In genomic region chr14:23009483-23009938, GRCh38 we compare ENCODE assay signal across 7 cellular contexts. TPM values are rescaled to one million over a fixed set of nuclear protein-coding genes. Genes with fewer than 3 reads are reported as not detected.
DNase-seq lines count a peak whose midpoint lies in the region; ATAC-seq and TF ChIP-seq lines count a peak whose summit lies in the region.

No MANE protein-coding gene starts in this region.

- no peak for TF ChIP-seq CTCF in fibroblast of villous mesenchyme (IDR thresholded peaks at IDR 0.05; ENCODE audit: insufficient read depth, low read depth, low read length)
- TF ChIP-seq CTCF in spleen (IDR thresholded peaks at IDR 0.05 in 8 of 11, conservative IDR thresholded peaks at IDR 0.05 in 3 of 11) = no peak

- no peak for ATAC-seq in GM19023 (IDR thresholded peaks at IDR 0.05; ENCODE audit: unreplicated experiment)

- no peaks in the 10 kb centered on the region for H3K9me3 ChIP-seq in SK-N-MC (ENCODE audit: low read depth, low read length)
- H3K9me3 ChIP-seq in spleen = no peaks in the 10 kb centered on the region

- H3K4me1 ChIP-seq in spleen = peaks cover 16 to 48% (median 36%) of the 10 kb centered on the region in 6 donors

- H3K9ac ChIP-seq in SK-N-MC (ENCODE audit: insufficient read length) = peak overlapping the region; percentile 90

- H3K27me3 ChIP-seq in spleen (replicated peaks in 1 of 7) = no peaks in the 10 kb centered on the region

- no peak for DNase-seq in HEK293T (ENCODE audit: extremely low spot score)
- no peak for DNase-seq in SK-N-MC (ENCODE audit: low read depth, low spot score)
- DNase-seq in fibroblast of villous mesenchyme (ENCODE audit: low read depth) = no peak
- no peak for DNase-seq in spleen
- no peak for DNase-seq in NK-92 treated with Interleukin-12 subunit alpha and Interleukin-12 subunit beta, amount 100 ng/mL, for 24 hours (lab: John Stamatoyannopoulos, UW)
- no peak for DNase-seq in superior temporal gyrus (ENCODE audit: extremely low spot score)

- intact Hi-C loops in spleen (cut with DNase I; ENCODE audit: low total_unique reads) = no loop called here

- CTCF ChIA-PET in HEK293T (lab: Yijun Ruan, JAX) = no interaction called here

- H3K27ac ChIP-seq in SK-N-MC (peak overlapping the region; percentile 95), spleen (peak overlapping the region; percentile 69 to 96 (median 90))

- TF ChIP-seq POLR2A in spleen (IDR thresholded peaks at IDR 0.05) = no peak

- H3K36me3 ChIP-seq in SK-N-MC (ENCODE audit: insufficient read depth, low read length) (no peaks in the 10 kb centered on the region), spleen (no peaks in the 10 kb centered on the region)

- WGBS in spleen, 5 donors = 7 to 20% (median 11%) methylated on average over 8 of the region's 8 CpGs

- H3K4me3 ChIP-seq in SK-N-MC = peak overlapping the region; percentile 82
- peak overlapping the region; percentile 67 for H3K4me3 ChIP-seq in fibroblast of villous mesenchyme (ENCODE audit: low read depth, low read length)
- peak overlapping the region; percentile 38 to 80 (median 51) for H3K4me3 ChIP-seq in spleen

- POLR2A ChIA-PET in HEK293T (lab: Yijun Ruan, JAX) = interaction anchor here (0.9 to 1.2 kb wide), 4 partner anchors 13 to 85 kb away, joined by 3 to 5 read pairs (median 3); partner anchors contain the start of genes ACIN1, C14orf119 and HAUS4

TF ChIP-seq in HEK293T, 16 proteins besides CTCF, POLR2A, EP300 and RAD21:
- TF ChIP-seq ZNF384 (IDR thresholded peaks at IDR 0.05) (peak; percentile 39), L3MBTL2 (conservative IDR thresholded peaks at IDR 0.05) (no peak), HDGF (IDR thresholded peaks at IDR 0.05; ENCODE audit: borderline replicate concordance) (no peak), PKNOX1 (IDR thresholded peaks at IDR 0.05) (no peak), SUZ12 (IDR thresholded peaks at IDR 0.05) (no peak), ELF4 (IDR thresholded peaks at IDR 0.05) (no peak), FOXK2 (IDR thresholded peaks at IDR 0.05) (no peak)

RNA-seq across cellular contexts. Expression of gene C14orf93, which starts 0.4 kb away (rescaled TPM):
- total RNA-seq in fibroblast of villous mesenchyme = 4.5 and 4.7 TPM in 2 replicates
- total RNA-seq in spleen = 10 to 100 TPM in 6 of 7 donors, 1 to 10 TPM in 1; 7.3 to 27.0 (median 11.3) TPM
- polyA plus RNA-seq in spleen = 1 to 10 TPM; 7.5 to 8.8 (median 8.0) TPM

RNA-seq across cellular contexts. Expression of gene PSMB5, which starts 25.2 kb away (rescaled TPM):
- total RNA-seq in fibroblast of villous mesenchyme = 178 and 196 TPM in 2 replicates
- total RNA-seq in spleen = 10 to 100 TPM; 43.1 to 72.3 (median 55.1) TPM
- polyA plus RNA-seq in spleen = 10 to 100 TPM; 36.5 to 80.1 (median 60.9) TPM

RNA-seq across cellular contexts. Expression of gene AJUBA, which starts 27.2 kb away (rescaled TPM):
- 105 and 131 TPM in 2 replicates for total RNA-seq in fibroblast of villous mesenchyme
- 10 to 100 TPM in 1 of 7 donors, 1 to 10 TPM in 6; 1.4 to 11.0 (median 5.3) TPM for total RNA-seq in spleen
- 1 to 10 TPM in 1 of 3 donors, under 1 TPM in 2; 0.63 to 2.1 (median 0.68) TPM for polyA plus RNA-seq in spleen

RNA-seq across cellular contexts. Expression of gene PSMB11, which starts 32.5 kb away (rescaled TPM):
- total RNA-seq in fibroblast of villous mesenchyme (not detected in 2 replicates), spleen (not detected)
- under 1 TPM in 1 of 3 donors, not detected in 2; 0.03 TPM for polyA plus RNA-seq in spleen

RNA-seq across cellular contexts. Expression of gene CDH24, which starts 47.8 kb away (rescaled TPM):
- total RNA-seq in fibroblast of villous mesenchyme (6.4 and 10.8 TPM in 2 replicates), spleen (1 to 10 TPM; 2.6 to 9.4 (median 6.5) TPM)
- polyA plus RNA-seq in spleen = 1 to 10 TPM; 1.3 to 6.3 (median 3.1) TPM
